In genomic region chr4:169774466-169775445, GRCh38 we compare ENCODE assay signal across 8 cellular contexts. TPM values are rescaled to one million over a fixed set of nuclear protein-coding genes. Genes with fewer than 3 reads are reported as not detected.
A peak's percentile ranks its signal among the peaks of the same experiment; 100 is the strongest.
DNase-seq lines count a peak whose midpoint lies in the region; ATAC-seq and TF ChIP-seq lines count a peak whose summit lies in the region.

No MANE protein-coding gene starts in this region.

- H3F3A ChIP-seq in PC-3 (ENCODE audit: low read length, unreplicated experiment): no peaks in the 10 kb centered on the region

- H2AFZ ChIP-seq in PC-3 (ENCODE audit: low read length): no peak overlapping the region

- H3K4me3 Mint-ChIP-seq in T-helper 2 cell treated with Interferon-gamma antibody and Interleukin-4, amounts not matched to agents 5 μg/mL and 100 μg/mL, for 36 hours: peak overlapping the region; percentile 36
- peak overlapping the region; percentile 44 to 51 for H3K4me3 Mint-ChIP-seq in effector memory CD8-positive, alpha-beta T cell
- peak overlapping the region; percentile 67 for H3K4me3 Mint-ChIP-seq in natural killer cell

- TF ChIP-seq CTCF in AG09309 (IDR thresholded peaks at IDR 0.05; ENCODE audit: control insufficient read depth, insufficient read depth, low read depth, low read length, missing control alignments) (peak; percentile 17), natural killer cell (IDR thresholded peaks at IDR 0.05) (no peak), PC-3 (conservative IDR thresholded peaks at IDR 0.05; ENCODE audit: low read depth, low read length) (no peak)

- H3K27ac ChIP-seq in PC-3 (ENCODE audit: low read length): no peak overlapping the region

- CTCF ChIA-PET in PC-3 (lab: Charles Lee): no interaction called here

- BruUV-seq in PC-3 (replicated peaks; lab: Mats Ljungman, UMichigan): no TSS peak

- no peaks in the 10 kb centered on the region for H3K36me3 Mint-ChIP-seq in T-helper 2 cell treated with Interferon-gamma antibody and Interleukin-4, amounts not matched to agents 5 μg/mL and 100 μg/mL, for 36 hours (ENCODE audit: low read depth)
- H3K36me3 Mint-ChIP-seq in effector memory CD8-positive, alpha-beta T cell (ENCODE audit: insufficient read depth): no peaks in the 10 kb centered on the region
- H3K36me3 Mint-ChIP-seq in natural killer cell: no peaks in the 10 kb centered on the region

- H3K27me3 ChIP-seq in PC-3 (ENCODE audit: low read length): no peaks in the 10 kb centered on the region

- intact Hi-C loops in natural killer cell (cut with micrococcal nuclease): no loop called here
- intact Hi-C loops in PC-3 (cut with micrococcal nuclease): no loop called here

- no peaks in the 10 kb centered on the region for H4K20me1 ChIP-seq in PC-3 (ENCODE audit: low read length)

- H3K9ac ChIP-seq in PC-3 (ENCODE audit: low read length): no peak overlapping the region

- ATAC-seq in effector memory CD8-positive, alpha-beta T cell (replicated peaks): peak; percentile 48
- ATAC-seq in natural killer cell (peak; percentile 73 to 75 (median 74)), PC-3 (no peak), GM18858 (IDR thresholded peaks at IDR 0.05; ENCODE audit: unreplicated experiment) (no peak)

- no peaks in the 10 kb centered on the region for H3K4me1 ChIP-seq in PC-3 (ENCODE audit: insufficient read depth, low read length)

- no peaks in the 10 kb centered on the region for H3K9me3 ChIP-seq in PC-3 (ENCODE audit: low read length)

- H3K4me1 Mint-ChIP-seq in T-helper 2 cell treated with Interferon-gamma antibody and Interleukin-4, amounts not matched to agents 5 μg/mL and 100 μg/mL, for 36 hours (ENCODE audit: low read depth): peaks cover 8% of the 10 kb centered on the region
- peaks cover 6 to 12% of the 10 kb centered on the region in 2 donors for H3K4me1 Mint-ChIP-seq in effector memory CD8-positive, alpha-beta T cell (ENCODE audit: low read depth in 2 of 2)
- peaks cover 11 to 19% of the 10 kb centered on the region in 2 donors for H3K4me1 Mint-ChIP-seq in natural killer cell

- H3K4me2 ChIP-seq in PC-3 (ENCODE audit: low read length): no peak overlapping the region

- no peak overlapping the region for H3K4me3 ChIP-seq in AG09309 (ENCODE audit: control insufficient read depth, low read depth, low read length)
- no peak overlapping the region for H3K4me3 ChIP-seq in PC-3 (ENCODE audit: low read length)

- DNase-seq in AG09309 (ENCODE audit: low read depth) (no peak), natural killer cell (peak; percentile 23), NCI-H82 (lab: John Stamatoyannopoulos, UW) (no peak), PC-3 (no peak), AG20443 (ENCODE audit: low spot score) (no peak)
- DNase-seq in T-helper 2 cell treated with Interferon-gamma antibody and Interleukin-4, amounts not matched to agents 5 μg/mL and 100 μg/mL, for 36 hours (ENCODE audit: low spot score): no peak
- DNase-seq in effector memory CD8-positive, alpha-beta T cell: peak in 1 of 3 experiments; percentile 6

- no peaks in the 10 kb centered on the region for H3K36me3 ChIP-seq in PC-3 (ENCODE audit: low read depth, low read length)

- no peaks in the 10 kb centered on the region for H3K9me2 ChIP-seq in PC-3 (replicated peaks; ENCODE audit: low read length)

- no peaks in the 10 kb centered on the region for H3K79me2 ChIP-seq in PC-3 (ENCODE audit: low read length)

- H3K27me3 Mint-ChIP-seq in T-helper 2 cell treated with Interferon-gamma antibody and Interleukin-4, amounts not matched to agents 5 μg/mL and 100 μg/mL, for 36 hours (ENCODE audit: low read depth): peaks cover 31% of the 10 kb centered on the region
- peaks cover 41 to 58% of the 10 kb centered on the region in 2 donors for H3K27me3 Mint-ChIP-seq in effector memory CD8-positive, alpha-beta T cell
- H3K27me3 Mint-ChIP-seq in natural killer cell (ENCODE audit: low read depth in 2 of 2): peaks cover 30 to 39% of the 10 kb centered on the region in 2 donors

- POLR2A ChIA-PET in PC-3 (lab: Charles Lee; ENCODE audit: unreplicated experiment): no interaction called here

- no peak overlapping the region for H3K27ac Mint-ChIP-seq in T-helper 2 cell treated with Interferon-gamma antibody and Interleukin-4, amounts not matched to agents 5 μg/mL and 100 μg/mL, for 36 hours
- no peak overlapping the region for H3K27ac Mint-ChIP-seq in effector memory CD8-positive, alpha-beta T cell
- peak overlapping the region in 1 of 2 donors; percentile 66 for H3K27ac Mint-ChIP-seq in natural killer cell

- H3K9me3 Mint-ChIP-seq in T-helper 2 cell treated with Interferon-gamma antibody and Interleukin-4, amounts not matched to agents 5 μg/mL and 100 μg/mL, for 36 hours: no peaks in the 10 kb centered on the region
- H3K9me3 Mint-ChIP-seq in effector memory CD8-positive, alpha-beta T cell: no peaks in the 10 kb centered on the region
- H3K9me3 Mint-ChIP-seq in natural killer cell: no peaks in the 10 kb centered on the region

RNA-seq across cellular contexts. Expression of gene HPF1, which starts 17.0 kb away (rescaled TPM):
- total RNA-seq in natural killer cell: 10 to 100 TPM; 12.9 to 16.1 (median 14.6) TPM
- 10.6 and 13.9 TPM in 2 replicates for total RNA-seq in PC-3 (2014; rRNA removed)

Comparison
In these comparisons a context has a peak if more than half of its experiments do, and no peak if none do; other contexts are left out.
1. ATAC-seq: peak in effector memory CD8-positive, alpha-beta T cell (single experiment) and natural killer cell (3 of 3); none in PC-3 (single experiment) and GM18858 (single experiment).
2. Peak in every context shown above with its lines, with median percentiles within 50 percentile points of each other: H3K4me3 Mint-ChIP-seq.